ENCODE assay signal across 1 cellular context in genomic region chr17:41966453-41967140, GRCh38.
TF ChIP-seq lines count a peak whose summit lies in the region.

TSS of gene CNP (plus strand) at chr17:41966795. CDS start at chr17:41966885, 90 bp downstream.

TF ChIP-seq in GM12878, 131 proteins besides CTCF, POLR2A, EP300 and RAD21 (continued from another document and continues in another):
- no peak; the same call in 1 of the 2 replicates for TF ChIP-seq ZNF207 (IDR thresholded peaks at IDR 0.05; ENCODE audit: borderline replicate concordance)
- no peak for TF ChIP-seq SIX5 (IDR thresholded peaks at IDR 0.05; ENCODE audit: low read depth, low read length, severe bottlenecking)
- peak; percentile 75 for TF ChIP-seq BACH1 (IDR thresholded peaks at IDR 0.05; ENCODE audit: borderline replicate concordance)
- TF ChIP-seq TCF3 (IDR thresholded peaks at IDR 0.05; ENCODE audit: borderline replicate concordance, insufficient read depth, low read depth, low read length) = 0 out of 2 replicates have a peak, but pooled peaks have one; percentile 40
- TF ChIP-seq CEBPB (IDR thresholded peaks at IDR 0.05; ENCODE audit: borderline replicate concordance in 1 of 2, low read depth in 2 of 2, low read length in 2 of 2) = no peak
- no peak for TF ChIP-seq USF1 (IDR thresholded peaks at IDR 0.05; ENCODE audit: borderline replicate concordance, extremely low read length, insufficient read depth, low read depth, low read length)
- TF ChIP-seq SP1 (IDR thresholded peaks at IDR 0.05; ENCODE audit: low read depth, low read length) = no peak
- no peak for TF ChIP-seq HDAC6 (IDR thresholded peaks at IDR 0.05; ENCODE audit: unreplicated experiment)
- TF ChIP-seq SMC3 (IDR thresholded peaks at IDR 0.05; ENCODE audit: borderline replicate concordance, low read length) = no peak
- peak; percentile 61; the same call in 1 of the 2 replicates for TF ChIP-seq TAF1 (IDR thresholded peaks at IDR 0.05; ENCODE audit: borderline replicate concordance, low read depth, low read length)
- TF ChIP-seq BMI1 (IDR thresholded peaks at IDR 0.05; ENCODE audit: borderline replicate concordance) = no peak
- TF ChIP-seq IRF5 (IDR thresholded peaks at IDR 0.05; ENCODE audit: borderline replicate concordance) = peak; percentile 11; the same call in 1 of the 2 replicates
- TF ChIP-seq STAT3 (IDR thresholded peaks at IDR 0.05; ENCODE audit: low read depth, low read length) = no peak
- TF ChIP-seq ZBTB33 (IDR thresholded peaks at IDR 0.05) = no peak
- peak; percentile 78; the same call in 1 of the 2 replicates for TF ChIP-seq POLR2AphosphoS2 (IDR thresholded peaks at IDR 0.05; ENCODE audit: low read depth, low read length)
- no peak for TF ChIP-seq ZNF622 (IDR thresholded peaks at IDR 0.05)
- no peak for TF ChIP-seq SMAD1 (IDR thresholded peaks at IDR 0.05; ENCODE audit: low read depth, partially characterized antibody)
- TF ChIP-seq ZBED1 (IDR thresholded peaks at IDR 0.05; ENCODE audit: borderline replicate concordance) = peak; percentile 67; the same call in 1 of the 2 replicates
- TF ChIP-seq ESRRA (IDR thresholded peaks at IDR 0.05; ENCODE audit: low read length) = no peak
- peak; percentile 48; the same call in 1 of the 2 replicates for TF ChIP-seq POLR2AphosphoS5 (IDR thresholded peaks at IDR 0.05; ENCODE audit: low read length)
- no peak for TF ChIP-seq PAX8 (IDR thresholded peaks at IDR 0.05)
- TF ChIP-seq ZZZ3 (IDR thresholded peaks at IDR 0.05; ENCODE audit: control insufficient read depth, insufficient read length, low read depth) = no peak
- TF ChIP-seq ZSCAN29 (IDR thresholded peaks at IDR 0.05) = 0 out of 2 replicates have a peak, but pooled peaks have one; percentile 7
- TF ChIP-seq ZNF687 (IDR thresholded peaks at IDR 0.05) = peak; percentile 65
- no peak for TF ChIP-seq ZNF592 (IDR thresholded peaks at IDR 0.05)
- TF ChIP-seq STAT1 (conservative IDR thresholded peaks at IDR 0.05) = no peak
- TF ChIP-seq ZNF384 (IDR thresholded peaks at IDR 0.05; ENCODE audit: borderline replicate concordance, low read depth, low read length) = no peak
- TF ChIP-seq ZBTB4 (CRISPR knock-in tag; IDR thresholded peaks at IDR 0.05) = no peak
- TF ChIP-seq TCF12 (IDR thresholded peaks at IDR 0.05; ENCODE audit: low read depth, low read length) = no peak
- no peak for TF ChIP-seq CHD4 (IDR thresholded peaks at IDR 0.05)
- TF ChIP-seq ATF7 (IDR thresholded peaks at IDR 0.05; ENCODE audit: low read depth) = no peak
- no peak for TF ChIP-seq ATF2 (IDR thresholded peaks at IDR 0.05; ENCODE audit: low read length)
- no peak for TF ChIP-seq EZH2 (IDR thresholded peaks at IDR 0.05; ENCODE audit: borderline replicate concordance, control insufficient read depth, low read depth, low read length)
- no peak for TF ChIP-seq WRNIP1 (IDR thresholded peaks at IDR 0.05; ENCODE audit: borderline replicate concordance, low read depth, low read length)
- TF ChIP-seq PML (IDR thresholded peaks at IDR 0.05; ENCODE audit: low read length) = peak; percentile 86
- TF ChIP-seq YY1 (IDR thresholded peaks at IDR 0.05; ENCODE audit: low read depth, low read length) = 0 out of 2 replicates have a peak, but pooled peaks have one; percentile 72
